Comparison of ENCODE assay signal across 1 cellular context in the genomic region with DNA sequence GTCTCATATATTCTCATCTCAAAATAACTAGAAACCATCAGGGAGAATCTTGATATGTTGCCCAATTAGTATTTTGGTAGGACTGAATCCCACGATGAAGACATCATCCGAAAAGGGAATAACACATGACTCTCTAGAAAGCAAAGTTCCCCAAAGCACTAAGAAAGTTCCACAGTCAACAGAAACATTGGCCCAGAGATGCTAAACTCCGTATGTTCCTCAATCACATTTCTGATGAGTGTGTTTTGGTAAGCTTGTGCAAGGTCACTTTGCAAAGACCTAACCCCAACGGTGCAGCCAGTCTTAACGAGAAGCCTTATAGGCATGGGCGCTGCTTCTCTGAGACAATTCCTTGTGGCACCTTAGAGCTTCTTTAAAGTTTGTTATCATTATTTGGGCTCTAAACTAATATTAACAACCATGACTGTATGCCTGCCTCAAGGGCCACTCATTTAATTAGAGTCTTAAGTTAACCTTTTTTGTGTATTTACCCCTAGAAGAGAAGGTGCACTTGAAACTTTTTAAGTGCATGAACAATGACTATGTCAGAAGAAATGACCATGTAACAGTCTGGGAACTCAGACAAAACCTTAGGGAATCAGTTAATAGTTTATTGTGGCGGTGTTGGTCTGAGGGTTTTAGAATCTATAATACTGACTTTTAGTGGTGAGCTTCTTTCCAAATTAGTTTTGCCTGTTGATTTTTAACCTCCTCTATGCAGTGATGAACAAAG.
TF ChIP-seq lines count a peak whose summit lies in the region.

No MANE protein-coding gene starts in this region.

TF ChIP-seq in SK-N-SH treated with all-trans-retinoic acid at 6 μM for 48 hours, 23 proteins besides CTCF, POLR2A, EP300 and RAD21 (continued from another document):
- TF ChIP-seq, protein P1, sequence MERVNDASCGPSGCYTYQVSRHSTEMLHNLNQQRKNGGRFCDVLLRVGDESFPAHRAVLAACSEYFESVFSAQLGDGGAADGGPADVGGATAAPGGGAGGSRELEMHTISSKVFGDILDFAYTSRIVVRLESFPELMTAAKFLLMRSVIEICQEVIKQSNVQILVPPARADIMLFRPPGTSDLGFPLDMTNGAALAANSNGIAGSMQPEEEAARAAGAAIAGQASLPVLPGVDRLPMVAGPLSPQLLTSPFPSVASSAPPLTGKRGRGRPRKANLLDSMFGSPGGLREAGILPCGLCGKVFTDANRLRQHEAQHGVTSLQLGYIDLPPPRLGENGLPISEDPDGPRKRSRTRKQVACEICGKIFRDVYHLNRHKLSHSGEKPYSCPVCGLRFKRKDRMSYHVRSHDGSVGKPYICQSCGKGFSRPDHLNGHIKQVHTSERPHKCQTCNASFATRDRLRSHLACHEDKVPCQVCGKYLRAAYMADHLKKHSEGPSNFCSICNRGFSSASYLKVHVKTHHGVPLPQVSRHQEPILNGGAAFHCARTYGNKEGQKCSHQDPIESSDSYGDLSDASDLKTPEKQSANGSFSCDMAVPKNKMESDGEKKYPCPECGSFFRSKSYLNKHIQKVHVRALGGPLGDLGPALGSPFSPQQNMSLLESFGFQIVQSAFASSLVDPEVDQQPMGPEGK (CRISPR knock-in tag; IDR thresholded peaks at IDR 0.05; ENCODE audit: borderline replicate concordance) = no peak
- TF ChIP-seq ZNF565 (CRISPR knock-in tag; conservative IDR thresholded peaks at IDR 0.05; ENCODE audit: low read depth) (no peak), ZFP3 (CRISPR knock-in tag; IDR thresholded peaks at IDR 0.05) (no peak), ZNF70 (CRISPR knock-in tag; IDR thresholded peaks at IDR 0.05) (no peak), TOX (CRISPR knock-in tag; IDR thresholded peaks at IDR 0.05; ENCODE audit: borderline replicate concordance) (no peak)
- TF ChIP-seq, protein P2, sequence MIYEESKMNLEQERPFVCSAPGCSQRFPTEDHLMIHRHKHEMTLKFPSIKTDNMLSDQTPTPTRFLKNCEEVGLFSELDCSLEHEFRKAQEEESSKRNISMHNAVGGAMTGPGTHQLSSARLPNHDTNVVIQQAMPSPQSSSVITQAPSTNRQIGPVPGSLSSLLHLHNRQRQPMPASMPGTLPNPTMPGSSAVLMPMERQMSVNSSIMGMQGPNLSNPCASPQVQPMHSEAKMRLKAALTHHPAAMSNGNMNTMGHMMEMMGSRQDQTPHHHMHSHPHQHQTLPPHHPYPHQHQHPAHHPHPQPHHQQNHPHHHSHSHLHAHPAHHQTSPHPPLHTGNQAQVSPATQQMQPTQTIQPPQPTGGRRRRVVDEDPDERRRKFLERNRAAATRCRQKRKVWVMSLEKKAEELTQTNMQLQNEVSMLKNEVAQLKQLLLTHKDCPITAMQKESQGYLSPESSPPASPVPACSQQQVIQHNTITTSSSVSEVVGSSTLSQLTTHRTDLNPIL (CRISPR knock-in tag; IDR thresholded peaks at IDR 0.05; ENCODE audit: low read depth) = no peak
- TF ChIP-seq, protein P3, sequence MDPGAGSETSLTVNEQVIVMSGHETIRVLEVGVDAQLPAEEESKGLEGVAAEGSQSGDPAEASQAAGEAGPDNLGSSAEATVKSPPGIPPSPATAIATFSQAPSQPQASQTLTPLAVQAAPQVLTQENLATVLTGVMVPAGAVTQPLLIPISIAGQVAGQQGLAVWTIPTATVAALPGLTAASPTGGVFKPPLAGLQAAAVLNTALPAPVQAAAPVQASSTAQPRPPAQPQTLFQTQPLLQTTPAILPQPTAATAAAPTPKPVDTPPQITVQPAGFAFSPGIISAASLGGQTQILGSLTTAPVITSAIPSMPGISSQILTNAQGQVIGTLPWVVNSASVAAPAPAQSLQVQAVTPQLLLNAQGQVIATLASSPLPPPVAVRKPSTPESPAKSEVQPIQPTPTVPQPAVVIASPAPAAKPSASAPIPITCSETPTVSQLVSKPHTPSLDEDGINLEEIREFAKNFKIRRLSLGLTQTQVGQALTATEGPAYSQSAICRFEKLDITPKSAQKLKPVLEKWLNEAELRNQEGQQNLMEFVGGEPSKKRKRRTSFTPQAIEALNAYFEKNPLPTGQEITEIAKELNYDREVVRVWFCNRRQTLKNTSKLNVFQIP (CRISPR knock-in tag; IDR thresholded peaks at IDR 0.05; ENCODE audit: borderline replicate concordance, low read depth) = no peak
